In genomic region chr1:1055841-1056736, GRCh38 we compare ENCODE assay signal across 21 cellular contexts. TPM values are rescaled to one million over a fixed set of nuclear protein-coding genes. Genes with fewer than 3 reads are reported as not detected.
DNase-seq lines count a peak whose midpoint lies in the region; ATAC-seq and TF ChIP-seq lines count a peak whose summit lies in the region.
"Had no signal": no experiment of that assay in that cellular context is flagged by ENCODE, and none has a peak within 500 bp of the region (broad histone marks: within the 10 kb centered on the region; RNA-seq: fewer than 3 reads in every experiment).

No MANE protein-coding gene starts in this region.

- no peaks in the 10 kb centered on the region for H3K9me3 ChIP-seq in mesenchymal stem cell (ENCODE audit: control insufficient read depth, low read length)
- H3K9me3 ChIP-seq: A549, BLaER1, MG63 had no signal

- no peak overlapping the region for H3K9ac ChIP-seq in mesenchymal stem cell (ENCODE audit: low read length)
- H3K9ac ChIP-seq: BLaER1 had no signal

- no peak for ATAC-seq in WTC11
- no peak for ATAC-seq in HG03460 (IDR thresholded peaks at IDR 0.05; ENCODE audit: unreplicated experiment)
- ATAC-seq: A549, PC-3 had no signal

- POLR2A ChIA-PET in WTC11 (lab: Charles Lee) = no interaction called here

- H4K8ac ChIP-seq in mesenchymal stem cell (ENCODE audit: low read length) = no peak overlapping the region

- peaks cover 0 to 60% of the 10 kb centered on the region in 2 experiments for H3K36me3 ChIP-seq in mesenchymal stem cell (ENCODE audit: control insufficient read depth in 1 of 2, insufficient read depth in 2 of 2, low read depth in 1 of 2, low read length in 2 of 2)

- DNase-seq in WTC11 (ENCODE audit: low spot score) = no peak
- DNase-seq in mesenchymal stem cell = no peak
- DNase-seq in A172 (ENCODE audit: low spot score) = no peak
- no peak for DNase-seq in NCI-H69 (lab: John Stamatoyannopoulos, UW)
- DNase-seq: CD4-positive, alpha-beta memory T cell; DMS53; EL; GOT3; IMR-90; Karpas-422; MG63; NCI-H1048; NCI-H1436; NCI-H1930; NCI-H226; NCI-H524 treated with DMSO at 0.1 percent for 48 hours had no signal

- no peak overlapping the region for H2BK120ac ChIP-seq in mesenchymal stem cell (ENCODE audit: low read depth, low read length)

- peak overlapping the region; percentile 31 for H4K91ac ChIP-seq in mesenchymal stem cell (ENCODE audit: low read length)

- H2BK5ac ChIP-seq in mesenchymal stem cell (ENCODE audit: low read depth, low read length, poor library complexity, severe bottlenecking) = no peak overlapping the region

- H3K27ac Mint-ChIP-seq in WTC11 = peak overlapping the region; percentile 72; the same call in 1 of the 2 replicates

- peaks cover 17% of the 10 kb centered on the region for H3K36me3 Mint-ChIP-seq in WTC11
- H3K36me3 Mint-ChIP-seq: CD4-positive, alpha-beta memory T cell had no signal

- no peak overlapping the region for H3K27ac ChIP-seq in mesenchymal stem cell (ENCODE audit: low read length, poor library complexity, severe bottlenecking)
- H3K27ac ChIP-seq: A549, BLaER1 had no signal

- in situ Hi-C loops in GM18951 (cut with MboI; ENCODE audit: low sequenced_read_pairs, unreplicated experiment) = no loop called here

- H3K4me1 Mint-ChIP-seq in WTC11 = peaks cover 8% of the 10 kb centered on the region; the same call in 1 of the 2 replicates

- no peak overlapping the region for H3K4ac ChIP-seq in mesenchymal stem cell (ENCODE audit: low read depth in 1 of 2, low read length in 2 of 2)

- H3K27me3 Mint-ChIP-seq in WTC11 (ENCODE audit: low read depth) = peaks cover 37% of the 10 kb centered on the region

- H3K79me1 ChIP-seq in mesenchymal stem cell (replicated peaks; ENCODE audit: low read length, poor library complexity, severe bottlenecking) = peaks cover 6% of the 10 kb centered on the region

- WGBS in mesenchymal stem cell = 89% methylated on average over 42 of the region's 50 CpGs

- no peak overlapping the region for H3K18ac ChIP-seq in mesenchymal stem cell (ENCODE audit: low read depth in 1 of 2, low read length in 2 of 2)

- H3K4me3 ChIP-seq in mesenchymal stem cell (ENCODE audit: insufficient read depth in 1 of 2, low read depth in 1 of 2, low read length in 2 of 2) = peak overlapping the region in 1 of 2 experiments; percentile 8
- H3K4me3 ChIP-seq: A549, BLaER1, MG63 had no signal

- CTCF ChIA-PET in WTC11 (lab: Charles Lee) = no interaction called here

- H3K4me1 ChIP-seq in mesenchymal stem cell (ENCODE audit: control insufficient read depth, insufficient read depth, low read depth, low read length) = peaks cover 42% of the 10 kb centered on the region

- no peak overlapping the region for H3K14ac ChIP-seq in mesenchymal stem cell (ENCODE audit: low read length in 2 of 2)

- no peak overlapping the region for H3K23ac ChIP-seq in mesenchymal stem cell (ENCODE audit: low read length in 2 of 2)

- H3K4me2 ChIP-seq in mesenchymal stem cell (ENCODE audit: low read length, poor library complexity, severe bottlenecking) = no peak overlapping the region
- H3K4me2 ChIP-seq: A549 had no signal

- no peak for TF ChIP-seq CTCF in WTC11 (IDR thresholded peaks at IDR 0.05)

- no peak overlapping the region for H2AK5ac ChIP-seq in mesenchymal stem cell (ENCODE audit: low read length, severe bottlenecking)

- no peak overlapping the region for H2AFZ ChIP-seq in mesenchymal stem cell (ENCODE audit: low read depth, low read length)

- TF ChIP-seq POLR2A in GM18951 (IDR thresholded peaks at IDR 0.05; ENCODE audit: extremely low read depth, insufficient read depth, insufficient read length) = peak; percentile 25

- H2BK15ac ChIP-seq in mesenchymal stem cell (ENCODE audit: low read depth, poor library complexity, severe bottlenecking) = no peak overlapping the region

- no peak overlapping the region for H3K4me3 Mint-ChIP-seq in WTC11

- peaks cover 6% of the 10 kb centered on the region for H3K9me3 Mint-ChIP-seq in WTC11
- H3K9me3 Mint-ChIP-seq: CD4-positive, alpha-beta memory T cell had no signal

- no peak overlapping the region for H2BK12ac ChIP-seq in mesenchymal stem cell (ENCODE audit: low read length in 2 of 2)

- peaks cover 0 to 39% of the 10 kb centered on the region in 2 experiments for H3K27me3 ChIP-seq in mesenchymal stem cell (ENCODE audit: control insufficient read depth in 1 of 2, insufficient read depth in 1 of 2, low read length in 2 of 2)
- H3K27me3 ChIP-seq: MG63 had no signal

TF ChIP-seq in WTC11, 78 proteins besides CTCF, POLR2A, EP300 and RAD21 (continues in another document):
- TF ChIP-seq STAT6 (CRISPR knock-in tag; conservative IDR thresholded peaks at IDR 0.05; ENCODE audit: low read depth) (no peak), ZNF232 (CRISPR knock-in tag; IDR thresholded peaks at IDR 0.05) (no peak), CREB1 (CRISPR knock-in tag; IDR thresholded peaks at IDR 0.05) (no peak), SP1 (CRISPR knock-in tag; conservative IDR thresholded peaks at IDR 0.05) (no peak), MAX (CRISPR knock-in tag; IDR thresholded peaks at IDR 0.05) (no peak), ATF2 (CRISPR knock-in tag; IDR thresholded peaks at IDR 0.05; ENCODE audit: borderline replicate concordance, low read depth) (no peak), FOXJ3 (CRISPR knock-in tag; IDR thresholded peaks at IDR 0.05; ENCODE audit: borderline replicate concordance) (no peak), ATF3 (CRISPR knock-in tag; conservative IDR thresholded peaks at IDR 0.05) (no peak), FOXP1 (CRISPR knock-in tag; IDR thresholded peaks at IDR 0.05; ENCODE audit: borderline replicate concordance) (no peak), GRHL2 (CRISPR knock-in tag; IDR thresholded peaks at IDR 0.05; ENCODE audit: insufficient replicate concordance, severe bottlenecking) (no peak), SMAD4 (CRISPR knock-in tag; IDR thresholded peaks at IDR 0.05) (no peak)

RNA-seq across cellular contexts. Expression of gene RNF223, which starts 18.0 kb away (rescaled TPM):
- total RNA-seq in WTC11 (2021) = not detected in 3 replicates
- not detected for polyA plus RNA-seq in mesenchymal stem cell (2013, experiment 1 of 2)
- polyA plus RNA-seq in mesenchymal stem cell (2013, experiment 2 of 2) = not detected
- not detected in 2 replicates for total RNA-seq in A172 (2014; rRNA removed; shearing (Covaris generic))
- total RNA-seq: CD4-positive, alpha-beta memory T cell; IMR-90 had no signal
- polyA plus RNA-seq: CD4-positive, alpha-beta memory T cell; IMR-90 had no signal

RNA-seq across cellular contexts. Expression of gene AGRN, which starts 36.2 kb away (rescaled TPM):
- 184 to 198 TPM (median 186 TPM) in 3 replicates for total RNA-seq in WTC11 (2021)
- 64.9 TPM for polyA plus RNA-seq in mesenchymal stem cell (2013, experiment 1 of 2)
- 62.3 TPM for polyA plus RNA-seq in mesenchymal stem cell (2013, experiment 2 of 2)
- total RNA-seq in A172 (2014; rRNA removed; shearing (Covaris generic)) = 107 and 115 TPM in 2 replicates
- polyA plus RNA-seq: CD4-positive, alpha-beta memory T cell had no signal

RNA-seq across cellular contexts. Expression of gene ISG15, which starts 42.8 kb away (rescaled TPM):
- 29.5 to 38.3 TPM (median 36.1 TPM) in 3 replicates for total RNA-seq in WTC11 (2021)
- 70.3 TPM for polyA plus RNA-seq in mesenchymal stem cell (2013, experiment 1 of 2)
- 75.0 TPM for polyA plus RNA-seq in mesenchymal stem cell (2013, experiment 2 of 2)
- 63.5 and 100.0 TPM in 2 replicates for total RNA-seq in A172 (2014; rRNA removed; shearing (Covaris generic))

RNA-seq across cellular contexts. Expression of gene HES4, which starts 56.2 kb away (rescaled TPM):
- 4.5 to 10.7 TPM (median 8.3 TPM) in 3 replicates for total RNA-seq in WTC11 (2021)
- 28.5 TPM for polyA plus RNA-seq in mesenchymal stem cell (2013, experiment 1 of 2)
- polyA plus RNA-seq in mesenchymal stem cell (2013, experiment 2 of 2) = 25.8 TPM
- 10.0 and 20.7 TPM in 2 replicates for total RNA-seq in A172 (2014; rRNA removed; shearing (Covaris generic))
- total RNA-seq: CD4-positive, alpha-beta memory T cell had no signal

RNA-seq across cellular contexts. Expression of gene C1orf159, which starts 59.8 kb away (rescaled TPM):
- 13.9 to 17.8 TPM (median 14.0 TPM) in 3 replicates for total RNA-seq in WTC11 (2021)
- 7.6 TPM for polyA plus RNA-seq in mesenchymal stem cell (2013, experiment 1 of 2)
- 7.7 TPM for polyA plus RNA-seq in mesenchymal stem cell (2013, experiment 2 of 2)
- 8.2 and 10.0 TPM in 2 replicates for total RNA-seq in A172 (2014; rRNA removed; shearing (Covaris generic))
